ENCODE assay signal across 7 cellular contexts in the genomic region with DNA sequence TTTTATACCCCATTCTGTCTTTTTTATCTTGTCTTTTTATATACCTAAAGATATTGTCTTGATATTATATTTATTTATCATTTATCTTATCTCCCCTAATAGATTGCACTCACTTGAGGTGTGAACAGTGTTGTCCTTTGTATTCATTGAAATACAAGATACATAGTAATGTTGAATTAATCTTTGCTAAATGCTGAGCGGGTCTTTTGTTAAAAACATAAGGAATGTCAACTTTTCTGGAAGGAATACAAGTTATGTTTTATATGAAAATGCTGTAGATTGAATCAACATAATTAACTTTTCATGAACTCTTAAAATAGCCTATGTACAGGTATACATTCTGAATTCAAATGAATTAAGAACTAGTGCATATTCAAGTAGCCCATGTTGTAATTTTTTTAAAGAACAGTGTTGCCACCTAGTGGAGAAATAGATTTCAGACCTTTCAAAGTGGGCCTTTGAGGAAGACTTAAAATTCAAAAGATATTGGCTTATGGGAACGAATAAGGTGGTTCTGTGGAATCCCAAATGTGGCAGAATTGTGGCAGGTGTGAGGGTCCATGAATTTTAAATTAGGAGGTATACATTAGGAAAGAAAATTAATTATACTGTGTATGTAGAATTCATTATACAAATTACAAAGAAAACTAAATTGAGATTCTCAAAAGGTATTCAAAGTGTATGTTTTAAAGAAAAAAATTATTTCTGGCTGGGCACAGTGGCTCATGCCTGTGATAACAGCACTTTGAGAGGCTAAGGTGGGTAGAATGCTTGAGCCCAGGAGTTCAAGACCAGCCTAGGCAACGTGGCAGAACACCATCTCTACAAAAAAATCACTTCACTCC. TPM values are rescaled to one million over a fixed set of nuclear protein-coding genes. Genes with fewer than 3 reads are reported as not detected.
A peak's percentile ranks its signal among the peaks of the same experiment; 100 is the strongest.
DNase-seq lines count a peak whose midpoint lies in the region; ATAC-seq and TF ChIP-seq lines count a peak whose summit lies in the region.

No MANE protein-coding gene starts in this region.

- H3K9me2 ChIP-seq in Karpas-422 (replicated peaks; ENCODE audit: insufficient read depth, low read length), result no peaks in the 10 kb centered on the region
- no peaks in the 10 kb centered on the region for H3K9me2 ChIP-seq in PC-9 (ENCODE audit: insufficient read depth)

- no peaks in the 10 kb centered on the region for H3K9me3 Mint-ChIP-seq in naive thymus-derived CD4-positive, alpha-beta T cell

- H3K27ac ChIP-seq in Karpas-422 (ENCODE audit: low read length) (no peak overlapping the region), PC-9 (no peak overlapping the region), dorsolateral prefrontal cortex (no peak overlapping the region)
- H3K27ac ChIP-seq in naive thymus-derived CD4-positive, alpha-beta T cell (ENCODE audit: low read depth, low read length), result no peak overlapping the region

- no peaks in the 10 kb centered on the region for H3K27me3 Mint-ChIP-seq in naive thymus-derived CD4-positive, alpha-beta T cell

- H2AFZ ChIP-seq in Karpas-422 (ENCODE audit: low read length), result no peak overlapping the region
- no peak overlapping the region for H2AFZ ChIP-seq in PC-9

- BruUV-seq in PC-9 (replicated peaks; lab: Mats Ljungman, UMichigan), result no TSS peak

- POLR2A ChIA-PET in PC-9 (lab: Charles Lee; ENCODE audit: unreplicated experiment), result no interaction called here
- POLR2A ChIA-PET in naive thymus-derived CD4-positive, alpha-beta T cell (lab: Charles Lee), result no interaction called here

- H3K27me3 ChIP-seq in Karpas-422 (ENCODE audit: low read length) (no peaks in the 10 kb centered on the region), PC-9 (ENCODE audit: insufficient read depth, low read depth) (no peaks in the 10 kb centered on the region), dorsolateral prefrontal cortex (no peaks in the 10 kb centered on the region)
- H3K27me3 ChIP-seq in naive thymus-derived CD4-positive, alpha-beta T cell (ENCODE audit: control insufficient read depth in 2 of 2, insufficient read depth in 2 of 2, low read length in 2 of 2), result no peaks in the 10 kb centered on the region

- H3K27ac Mint-ChIP-seq in naive thymus-derived CD4-positive, alpha-beta T cell, result peak overlapping the region in 1 of 9 donors; percentile 29

- peak; percentile 65 for ATAC-seq in naive thymus-derived CD4-positive, alpha-beta T cell
- no peak for ATAC-seq in GM18870 (IDR thresholded peaks at IDR 0.05; ENCODE audit: unreplicated experiment)

- no peak overlapping the region for H3K4me3 Mint-ChIP-seq in naive thymus-derived CD4-positive, alpha-beta T cell

- H3K4me1 Mint-ChIP-seq in naive thymus-derived CD4-positive, alpha-beta T cell, result no peaks in the 10 kb centered on the region

- peak; percentile 64 for DNase-seq in EL
- DNase-seq in Karpas-422, result peak; percentile 89
- DNase-seq in PC-9, result peak in 1 of 2 experiments; percentile 66
- DNase-seq in dorsolateral prefrontal cortex, result no peak
- peak in 7 of 9 donors; percentile 19 to 63 (median 49) for DNase-seq in naive thymus-derived CD4-positive, alpha-beta T cell
- no peak for DNase-seq in NCI-H774 (lab: John Stamatoyannopoulos, UW)

- CTCF ChIA-PET in PC-9 (lab: Charles Lee), result no interaction called here
- CTCF ChIA-PET in naive thymus-derived CD4-positive, alpha-beta T cell (lab: Charles Lee), result interaction anchor here (0.7 kb wide), 1 partner anchor 35 kb away, joined by 4 read pairs; no protein-coding TSS in a partner anchor

- H3K36me3 Mint-ChIP-seq in naive thymus-derived CD4-positive, alpha-beta T cell, result no peaks in the 10 kb centered on the region

- no peaks in the 10 kb centered on the region for H3K79me2 ChIP-seq in Karpas-422 (ENCODE audit: low read length)
- no peaks in the 10 kb centered on the region for H3K79me2 ChIP-seq in PC-9 (ENCODE audit: low read depth)

- peak; percentile 96 for TF ChIP-seq CTCF in PC-9 (conservative IDR thresholded peaks at IDR 0.05)
- TF ChIP-seq CTCF in dorsolateral prefrontal cortex (IDR thresholded peaks at IDR 0.05 in 54 of 56, conservative IDR thresholded peaks at IDR 0.05 in 2 of 56; ENCODE audit: low read depth in 1 of 56, partially characterized antibody in 56 of 56), result peak; percentile 42 to 83 (median 74)

- no peak overlapping the region for H3K9ac ChIP-seq in Karpas-422 (ENCODE audit: low read length)

- H3K4me1 ChIP-seq in Karpas-422 (ENCODE audit: low read length) (no peaks in the 10 kb centered on the region), PC-9 (replicated peaks; ENCODE audit: insufficient read depth) (no peaks in the 10 kb centered on the region)
- H3K4me1 ChIP-seq in naive thymus-derived CD4-positive, alpha-beta T cell (ENCODE audit: control insufficient read depth in 2 of 2, insufficient read depth in 2 of 2, low read length in 2 of 2), result no peaks in the 10 kb centered on the region

- H3K9me3 ChIP-seq in Karpas-422 (ENCODE audit: low read length) (no peaks in the 10 kb centered on the region), PC-9 (ENCODE audit: insufficient read depth, low read depth) (no peaks in the 10 kb centered on the region)
- no peaks in the 10 kb centered on the region for H3K9me3 ChIP-seq in naive thymus-derived CD4-positive, alpha-beta T cell (ENCODE audit: control insufficient read depth in 2 of 3, low read length in 3 of 3)

- intact Hi-C loops in PC-9 (cut with micrococcal nuclease; ENCODE audit: unreplicated experiment), result loop anchor here (1.0 to 10.0 kb wide), 3 partner anchors 214 to 404 kb away; no protein-coding TSS in a partner anchor
- intact Hi-C loops in dorsolateral prefrontal cortex (cut with DNase I), result no loop called here
- intact Hi-C loops in naive thymus-derived CD4-positive, alpha-beta T cell (cut with micrococcal nuclease), result loop anchor here (1.0 to 5.0 kb wide), 6 partner anchors 19 to 529 kb away; a partner anchor contains a TSS

- H3K4me2 ChIP-seq in Karpas-422 (ENCODE audit: low read depth, low read length, poor library complexity, severe bottlenecking), result no peak overlapping the region
- no peak overlapping the region for H3K4me2 ChIP-seq in PC-9

- H3K36me3 ChIP-seq in Karpas-422 (ENCODE audit: insufficient read depth, low read length), result no peaks in the 10 kb centered on the region
- H3K36me3 ChIP-seq in PC-9 (ENCODE audit: low read depth), result no peaks in the 10 kb centered on the region
- no peaks in the 10 kb centered on the region for H3K36me3 ChIP-seq in naive thymus-derived CD4-positive, alpha-beta T cell (ENCODE audit: control insufficient read depth in 2 of 3, insufficient read depth in 3 of 3, low read length in 3 of 3)

- no peak overlapping the region for H3K4me3 ChIP-seq in Karpas-422 (ENCODE audit: low read length)
- H3K4me3 ChIP-seq in PC-9, result no peak overlapping the region
- no peak overlapping the region for H3K4me3 ChIP-seq in dorsolateral prefrontal cortex
- H3K4me3 ChIP-seq in naive thymus-derived CD4-positive, alpha-beta T cell (ENCODE audit: low read length), result no peak overlapping the region

- no peaks in the 10 kb centered on the region for H4K20me1 ChIP-seq in Karpas-422 (ENCODE audit: insufficient read depth, low read depth, low read length)
- H4K20me1 ChIP-seq in PC-9 (ENCODE audit: insufficient read depth), result no peaks in the 10 kb centered on the region

- H3F3A ChIP-seq in PC-9 (ENCODE audit: insufficient read depth, low read depth), result no peaks in the 10 kb centered on the region

RNA-seq across cellular contexts. Expression of a gene that starts 19.1 kb away (rescaled TPM):
- 2.0 and 6.1 TPM in 2 replicates for total RNA-seq in Karpas-422 (2014; rRNA removed; shearing (Covaris generic); ENCODE audit: low replicate concordance)
- total RNA-seq in PC-9 (2021), result 5.5 and 6.8 TPM in 2 replicates
- total RNA-seq in dorsolateral prefrontal cortex, result 10 to 100 TPM in 50 of 120 experiments, 1 to 10 TPM in 70; 4.1 to 17.0 (median 9.4) TPM
- total RNA-seq in naive thymus-derived CD4-positive, alpha-beta T cell, result 1 to 10 TPM in 4 of 5 experiments, under 1 TPM in 1; 0.80 to 4.0 (median 2.6) TPM
- 1 to 10 TPM; 3.2 to 4.8 TPM for polyA plus RNA-seq in naive thymus-derived CD4-positive, alpha-beta T cell

RNA-seq across cellular contexts. Expression of a gene that starts 19.1 kb away (rescaled TPM):
- total RNA-seq in Karpas-422 (2014; rRNA removed; shearing (Covaris generic); ENCODE audit: low replicate concordance), result 22.3 and 26.3 TPM in 2 replicates
- 12.3 and 12.6 TPM in 2 replicates for total RNA-seq in PC-9 (2021)
- total RNA-seq in dorsolateral prefrontal cortex, result 10 to 100 TPM in 75 of 120 experiments, 1 to 10 TPM in 45; 6.0 to 19.1 (median 11.0) TPM
- total RNA-seq in naive thymus-derived CD4-positive, alpha-beta T cell, result 10 to 100 TPM in 3 of 5 experiments, 1 to 10 TPM in 2; 8.6 to 17.1 (median 11.2) TPM
- 1 to 10 TPM; 4.2 to 4.8 TPM for polyA plus RNA-seq in naive thymus-derived CD4-positive, alpha-beta T cell

RNA-seq across cellular contexts. Expression of a gene that starts 46.0 kb away (rescaled TPM):
- 24.2 and 43.0 TPM in 2 replicates for total RNA-seq in Karpas-422 (2014; rRNA removed; shearing (Covaris generic); ENCODE audit: low replicate concordance)
- total RNA-seq in PC-9 (2021), result 53.1 and 54.5 TPM in 2 replicates
- total RNA-seq in dorsolateral prefrontal cortex, result 100 to 1,000 TPM in 112 of 120 experiments, 10 to 100 TPM in 8; 75.5 to 294 (median 134) TPM
- 10 to 100 TPM in 4 of 5 experiments, 1 to 10 TPM in 1; 8.9 to 23.7 (median 19.2) TPM for total RNA-seq in naive thymus-derived CD4-positive, alpha-beta T cell
- 10 to 100 TPM; 28.2 to 39.9 TPM for polyA plus RNA-seq in naive thymus-derived CD4-positive, alpha-beta T cell

RNA-seq across cellular contexts. Expression of a gene that starts 46.5 kb away (rescaled TPM):
- total RNA-seq in Karpas-422 (2014; rRNA removed; shearing (Covaris generic); ENCODE audit: low replicate concordance), result 17.1 and 34.0 TPM in 2 replicates
- total RNA-seq in PC-9 (2021) (18.8 TPM in 2 replicates), dorsolateral prefrontal cortex (10 to 100 TPM; 11.0 to 26.1 (median 17.0) TPM)
- total RNA-seq in naive thymus-derived CD4-positive, alpha-beta T cell, result 10 to 100 TPM in 1 of 5 experiments, 1 to 10 TPM in 4; 6.6 to 16.3 (median 9.4) TPM
- polyA plus RNA-seq in naive thymus-derived CD4-positive, alpha-beta T cell, result 10 to 100 TPM; 12.4 to 13.8 TPM

Comparison
In these comparisons a context has a peak if more than half of its experiments do, and no peak if none do; other contexts are left out.
1. DNase-seq: peak in EL (single experiment), Karpas-422 (single experiment) and naive thymus-derived CD4-positive, alpha-beta T cell (7 of 9); none in dorsolateral prefrontal cortex (0 of 10) and NCI-H774 (single experiment).
2. intact Hi-C loops: an anchor here in PC-9 (1.0 to 10.0 kb wide) and naive thymus-derived CD4-positive, alpha-beta T cell (1.0 to 5.0 kb wide); none called in dorsolateral prefrontal cortex.